ENCODE assay signal across 15 cellular contexts in the genomic region with DNA sequence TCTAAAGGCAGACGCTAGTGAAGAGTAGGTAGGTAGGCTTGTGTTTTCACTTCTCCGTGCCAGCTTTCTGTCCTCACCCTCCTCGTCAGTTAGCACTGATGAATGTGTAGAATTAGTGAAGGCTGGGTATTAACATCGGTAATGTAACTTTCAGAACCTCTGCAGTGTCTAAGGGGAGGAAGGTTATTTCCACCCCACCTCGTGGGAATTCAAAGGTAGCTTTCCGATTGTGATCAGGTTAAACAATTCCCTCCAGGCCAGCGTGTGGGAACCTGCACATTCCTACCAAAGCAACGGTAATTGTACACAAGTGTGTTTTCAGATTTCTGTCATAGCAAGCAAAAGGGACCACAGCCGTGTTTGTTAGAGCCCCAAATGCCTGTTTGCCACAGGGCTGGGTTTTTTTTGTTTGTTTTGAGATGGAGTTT.
A peak's percentile ranks its signal among the peaks of the same experiment; 100 is the strongest.
DNase-seq lines count a peak whose midpoint lies in the region; ATAC-seq and TF ChIP-seq lines count a peak whose summit lies in the region.
"Had no signal": no experiment of that assay in that cellular context is flagged by ENCODE, and none has a peak within 500 bp of the region (broad histone marks: within the 10 kb centered on the region; RNA-seq: fewer than 3 reads in every experiment).

No MANE protein-coding gene starts in this region.

- TF ChIP-seq CTCF in lower lobe of right lung (IDR thresholded peaks at IDR 0.05), result no peak

- no peak overlapping the region for H3K9ac ChIP-seq in iPS-20b (ENCODE audit: low read depth, low read length)
- H3K9ac ChIP-seq: parathyroid adenoma had no signal

- H3K27ac ChIP-seq in iPS-20b (ENCODE audit: low read length) (no peak overlapping the region), lower lobe of right lung (no peak overlapping the region)
- H3K27ac ChIP-seq: gastroesophageal sphincter, left ventricle myocardium inferior, parathyroid adenoma had no signal

- ATAC-seq in GM18502 (IDR thresholded peaks at IDR 0.05; ENCODE audit: poor library complexity, unreplicated experiment) (peak; percentile 84), GM21390 (IDR thresholded peaks at IDR 0.05; ENCODE audit: unreplicated experiment) (peak; percentile 73), HG03280 (IDR thresholded peaks at IDR 0.05; ENCODE audit: unreplicated experiment) (peak; percentile 48), lower lobe of right lung (no peak)
- ATAC-seq: activated CD4-positive, CD25-positive, alpha-beta regulatory T cell treated with anti-CD3 and anti-CD28 coated beads, Interleukin-2, amount 50 U/mL, for 24 hours; gastroesophageal sphincter; HCT116 had no signal

- H3K4me1 ChIP-seq in iPS-20b (ENCODE audit: insufficient read depth, low read length), result peaks cover 46% of the 10 kb centered on the region
- peaks cover 9% of the 10 kb centered on the region for H3K4me1 ChIP-seq in lower lobe of right lung
- H3K4me1 ChIP-seq: left ventricle myocardium inferior, parathyroid adenoma had no signal

- intact Hi-C loops in lower lobe of right lung (cut with DNase I), result no loop called here

- DNase-seq in central memory CD4-positive, alpha-beta T cell, result no peak
- DNase-seq in effector CD4-positive, alpha-beta T cell, result no peak
- DNase-seq in lower lobe of right lung (no peak), occipital lobe (lab: John Stamatoyannopoulos, UW) (no peak)
- DNase-seq: activated naive CD4-positive, alpha-beta T cell; left ventricle myocardium inferior; NCI-H446 treated with DMSO at 0.1 percent for 48 hours had no signal

- H3K9me3 ChIP-seq in iPS-20b (ENCODE audit: insufficient read depth, low read depth, low read length), result peaks cover 6% of the 10 kb centered on the region; the same call in 1 of the 2 replicates
- H3K9me3 ChIP-seq in lower lobe of right lung, result no peaks in the 10 kb centered on the region

- H3K27me3 ChIP-seq in iPS-20b (ENCODE audit: insufficient read depth, low read length), result no peaks in the 10 kb centered on the region
- no peaks in the 10 kb centered on the region for H3K27me3 ChIP-seq in lower lobe of right lung (ENCODE audit: low read depth)
- H3K27me3 ChIP-seq: gastroesophageal sphincter had no signal

- H3K36me3 ChIP-seq in iPS-20b (ENCODE audit: insufficient read depth, low read depth, low read length) (peaks cover 32% of the 10 kb centered on the region), lower lobe of right lung (no peaks in the 10 kb centered on the region)
- H3K36me3 ChIP-seq: gastroesophageal sphincter, left ventricle myocardium inferior had no signal

- H3K4me3 ChIP-seq in iPS-20b (ENCODE audit: low read length) (peak overlapping the region; percentile 4; the same call in 1 of the 2 replicates), lower lobe of right lung (no peak overlapping the region)
- H3K4me3 ChIP-seq: gastroesophageal sphincter, left ventricle myocardium inferior had no signal

Comparison
In these comparisons a context has a peak if more than half of its experiments do, and no peak if none do; other contexts are left out.
1. ATAC-seq: peak in GM18502 (single experiment), GM21390 (single experiment) and HG03280 (single experiment); none in lower lobe of right lung (0 of 2).